21 cellular contexts compared by ENCODE assay signal in genomic region chr2:12379143-12379542, GRCh38.
"Had no signal": no experiment of that assay in that cellular context is flagged by ENCODE, and none has a peak within 500 bp of the region (broad histone marks: within the 10 kb centered on the region; RNA-seq: fewer than 3 reads in every experiment).

No MANE protein-coding gene starts in this region.

- H3K27ac ChIP-seq: colonic mucosa, dorsolateral prefrontal cortex, esophagus muscularis mucosa, gastrocnemius medialis, heart right ventricle, left lung, lower lobe of right lung had no signal

- DNase-seq: cerebellar nuclear complex; colonic mucosa; cortex of kidney; dorsolateral prefrontal cortex; effector CD4-positive, alpha-beta T cell; effector memory CD4-positive, alpha-beta T cell; foreskin fibroblast; foreskin melanocyte; gastrocnemius medialis; glutamatergic neuron; head of caudate nucleus; heart right ventricle; hippocampal formation; left cardiac atrium; left lung; left ventricle myocardium superior; lower lobe of right lung; mesendoderm; midbrain had no signal

- ATAC-seq: gastrocnemius medialis, heart right ventricle, left cardiac atrium, left lung, left ventricle myocardium superior, lower lobe of right lung had no signal

- H3K36me3 ChIP-seq: colonic mucosa, esophagus muscularis mucosa, gastrocnemius medialis, heart right ventricle, left lung, lower lobe of right lung had no signal

- H3K9me3 ChIP-seq: colonic mucosa, esophagus muscularis mucosa, gastrocnemius medialis, left lung, lower lobe of right lung had no signal

- H3K27me3 ChIP-seq: colonic mucosa, dorsolateral prefrontal cortex, esophagus muscularis mucosa, gastrocnemius medialis, heart right ventricle, left lung had no signal

- H3K9me3 Mint-ChIP-seq: dendritic cell treated with granulocyte-macrophage colony-stimulating factor and Interleukin-4, amounts not matched to agents 40 ng/mL and 50 ng/mL, for 4 days had no signal

- H3K4me3 Mint-ChIP-seq: dendritic cell treated with granulocyte-macrophage colony-stimulating factor and Interleukin-4, amounts not matched to agents 40 ng/mL and 50 ng/mL, for 4 days had no signal

- H3K27ac Mint-ChIP-seq: dendritic cell treated with granulocyte-macrophage colony-stimulating factor and Interleukin-4, amounts not matched to agents 40 ng/mL and 50 ng/mL, for 4 days had no signal

- H3K27me3 Mint-ChIP-seq: dendritic cell treated with granulocyte-macrophage colony-stimulating factor and Interleukin-4, amounts not matched to agents 40 ng/mL and 50 ng/mL, for 4 days had no signal

- H3K4me1 ChIP-seq: colonic mucosa, esophagus muscularis mucosa, gastrocnemius medialis, heart right ventricle, left lung, lower lobe of right lung had no signal

- H3K4me3 ChIP-seq: colonic mucosa, dorsolateral prefrontal cortex, esophagus muscularis mucosa, gastrocnemius medialis, heart right ventricle, left lung, lower lobe of right lung had no signal
